ENCODE assay signal across 1 cellular context in genomic region chr6:33812669-33813068, GRCh38.
TF ChIP-seq lines count a peak whose summit lies in the region.

No MANE protein-coding gene starts in this region.

TF ChIP-seq in HepG2, 621 proteins besides CTCF, POLR2A, EP300 and RAD21 (continued from another document and continues in another):
- TF ChIP-seq HOXD1 (CRISPR knock-in tag; IDR thresholded peaks at IDR 0.05) (peak; percentile 71; the same call in 1 of the 2 replicates), ZNF547 (CRISPR knock-in tag; IDR thresholded peaks at IDR 0.05) (peak; percentile 58; the same call in 1 of the 2 replicates), HOMEZ (CRISPR knock-in tag; IDR thresholded peaks at IDR 0.05; ENCODE audit: low read depth) (peak; percentile 54; the same call in 1 of the 2 replicates), NFIC (IDR thresholded peaks at IDR 0.05; ENCODE audit: low read length) (no peak), KLF13 (CRISPR knock-in tag; IDR thresholded peaks at IDR 0.05) (0 out of 2 replicates have a peak, but pooled peaks have one; percentile 39), RERE (CRISPR knock-in tag; IDR thresholded peaks at IDR 0.05; ENCODE audit: low read depth) (no peak), SPEN (CRISPR knock-in tag; IDR thresholded peaks at IDR 0.05; ENCODE audit: low read depth) (peak; percentile 48; the same call in 1 of the 2 replicates), SMYD3 (CRISPR knock-in tag; IDR thresholded peaks at IDR 0.05) (0 out of 2 replicates have a peak, but pooled peaks have one; percentile 21), FUBP1 (CRISPR knock-in tag; IDR thresholded peaks at IDR 0.05; ENCODE audit: borderline replicate concordance) (no peak), ATF7-NPFF (CRISPR knock-in tag; IDR thresholded peaks at IDR 0.05; ENCODE audit: low read depth) (peak; percentile 83), HNF1A (IDR thresholded peaks at IDR 0.05; ENCODE audit: low read depth) (no peak), HNF1A (CRISPR knock-in tag; IDR thresholded peaks at IDR 0.05; ENCODE audit: borderline replicate concordance) (no peak), NFKBIZ (CRISPR knock-in tag; IDR thresholded peaks at IDR 0.05) (peak; percentile 74; the same call in 1 of the 2 replicates), SAP130 (CRISPR knock-in tag; IDR thresholded peaks at IDR 0.05; ENCODE audit: low read depth) (peak; percentile 67), PAWR (CRISPR knock-in tag; IDR thresholded peaks at IDR 0.05; ENCODE audit: borderline replicate concordance) (no peak), GLMP (CRISPR knock-in tag; IDR thresholded peaks at IDR 0.05; ENCODE audit: borderline replicate concordance) (no peak), MTA3 (CRISPR knock-in tag; IDR thresholded peaks at IDR 0.05) (0 out of 2 replicates have a peak, but pooled peaks have one; percentile 70), RXRB (CRISPR knock-in tag; IDR thresholded peaks at IDR 0.05; ENCODE audit: borderline replicate concordance) (peak; percentile 68; the same call in 1 of the 2 replicates), MXI1 (IDR thresholded peaks at IDR 0.05; ENCODE audit: borderline replicate concordance, low read depth, low read length) (no peak), ZNF343 (CRISPR knock-in tag; IDR thresholded peaks at IDR 0.05) (peak; percentile 78; the same call in 1 of the 2 replicates), SMARCE1 (IDR thresholded peaks at IDR 0.05; ENCODE audit: borderline replicate concordance) (no peak), ZSCAN9 (CRISPR knock-in tag; IDR thresholded peaks at IDR 0.05; ENCODE audit: borderline replicate concordance) (peak; percentile 99), ZNF770 (CRISPR knock-in tag; IDR thresholded peaks at IDR 0.05) (no peak), ZNF776 (CRISPR knock-in tag; IDR thresholded peaks at IDR 0.05) (no peak), TCF7L2 (IDR thresholded peaks at IDR 0.05; ENCODE audit: low read depth, low read length) (no peak), GTF2F1 (IDR thresholded peaks at IDR 0.05; ENCODE audit: low read length) (no peak), MIER2 (CRISPR knock-in tag; IDR thresholded peaks at IDR 0.05) (peak; percentile 99), HOXA7 (CRISPR knock-in tag; IDR thresholded peaks at IDR 0.05) (no peak), BRCA1 (CRISPR knock-in tag; IDR thresholded peaks at IDR 0.05) (peak; percentile 91), HNRNPK (IDR thresholded peaks at IDR 0.05; ENCODE audit: low read depth, low read length, poor library complexity, severe bottlenecking) (no peak), ZNF441 (CRISPR knock-in tag; IDR thresholded peaks at IDR 0.05; ENCODE audit: borderline replicate concordance) (peak; percentile 95), CC2D1A (CRISPR knock-in tag; IDR thresholded peaks at IDR 0.05) (peak; percentile 78; the same call in 1 of the 2 replicates), ATRX (CRISPR knock-in tag; IDR thresholded peaks at IDR 0.05; ENCODE audit: borderline replicate concordance) (no peak), E2F5 (CRISPR knock-in tag; conservative IDR thresholded peaks at IDR 0.05) (no peak), TOE1 (CRISPR knock-in tag; IDR thresholded peaks at IDR 0.05) (peak; percentile 74; the same call in 1 of the 2 replicates), ZBTB46 (CRISPR knock-in tag; IDR thresholded peaks at IDR 0.05; ENCODE audit: borderline replicate concordance) (no peak), ZFP36L1 (CRISPR knock-in tag; IDR thresholded peaks at IDR 0.05) (peak; percentile 52; the same call in 1 of the 2 replicates), PHF21A (CRISPR knock-in tag; IDR thresholded peaks at IDR 0.05) (no peak)
